ENCODE assay signal across 19 cellular contexts in the genomic region with DNA sequence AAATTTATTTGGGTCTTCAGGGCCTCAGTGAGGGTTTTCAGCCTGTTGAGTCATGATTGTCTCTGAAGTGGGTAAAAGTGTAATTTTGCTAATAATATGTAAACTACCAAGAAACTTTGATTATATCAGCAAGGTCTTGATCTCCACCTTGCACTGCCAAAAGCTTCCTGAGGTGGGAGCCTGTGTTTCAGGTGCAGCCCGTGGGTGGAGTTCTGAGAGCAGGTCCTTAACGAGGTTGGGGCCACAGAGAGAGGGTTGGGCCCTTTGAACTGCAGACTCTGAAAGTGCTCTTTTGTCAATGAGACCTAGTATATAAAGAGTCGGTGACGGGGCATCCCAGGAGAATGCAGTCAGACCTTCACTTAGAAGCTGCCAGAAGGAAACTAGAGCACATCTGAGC.
A peak's percentile ranks its signal among the peaks of the same experiment; 100 is the strongest.
DNase-seq lines count a peak whose midpoint lies in the region; FAIRE-seq and TF ChIP-seq lines count a peak whose summit lies in the region.
"Had no signal": no experiment of that assay in that cellular context is flagged by ENCODE, and none has a peak within 500 bp of the region (broad histone marks: within the 10 kb centered on the region; RNA-seq: fewer than 3 reads in every experiment).

No MANE protein-coding gene starts in this region.

- H2AFZ ChIP-seq in OCI-LY3 (ENCODE audit: low read depth, low read length), result no peak overlapping the region
- no peak overlapping the region for H2AFZ ChIP-seq in H1 (ENCODE audit: low read length)
- H2AFZ ChIP-seq: GM23248 had no signal

- no peak overlapping the region for H4K91ac ChIP-seq in H1 (replicated peaks; ENCODE audit: insufficient read length, low read length)

- no peak overlapping the region for H4K8ac ChIP-seq in H1 (ENCODE audit: extremely low read depth, insufficient read depth, low read length)

- no peak overlapping the region for H4K5ac ChIP-seq in H1 (ENCODE audit: insufficient read length, low read depth, low read length)

- H3K36me3 ChIP-seq in breast epithelium (no peaks in the 10 kb centered on the region), OCI-LY3 (replicated peaks; ENCODE audit: low read depth, low read length) (no peaks in the 10 kb centered on the region), H1 (ENCODE audit: control insufficient read depth in 2 of 4, insufficient read depth in 4 of 4, low read length in 3 of 4) (no peaks in the 10 kb centered on the region)

- H3K9ac ChIP-seq in OCI-LY3 (ENCODE audit: low read length) (no peak overlapping the region), H1 (replicated peaks in 1 of 4; ENCODE audit: extremely low read depth in 1 of 4, low read depth in 3 of 4, low read length in 3 of 4) (no peak overlapping the region)
- H3K9ac ChIP-seq: GM23248 had no signal

- no peaks in the 10 kb centered on the region for H3K9me3 Mint-ChIP-seq in MCF 10A (ENCODE audit: unreplicated experiment)

- TF ChIP-seq RAD21 in H1 (IDR thresholded peaks at IDR 0.05 in 1 of 2, conservative IDR thresholded peaks at IDR 0.05 in 1 of 2; ENCODE audit: low read depth in 2 of 2, low read length in 2 of 2), result peak; percentile 51 to 61; a peak in 3 of 4 replicates

- FAIRE-seq in H1 (lab: Jason Lieb, UNC), result no peak
- FAIRE-seq: D721Med, GM18507 had no signal

- no peak overlapping the region for H2BK20ac ChIP-seq in H1 (ENCODE audit: low read length)

- no peak overlapping the region for H2BK15ac ChIP-seq in H1 (ENCODE audit: low read length)

- no peak overlapping the region for H2BK12ac ChIP-seq in H1 (ENCODE audit: low read depth, low read length)

- H3K36me3 Mint-ChIP-seq in MCF 10A (ENCODE audit: insufficient read depth, unreplicated experiment), result peaks cover 5% of the 10 kb centered on the region
- H3K36me3 Mint-ChIP-seq: CD14-positive monocyte; CD8-positive, alpha-beta T cell had no signal

- H3K4me1 Mint-ChIP-seq in MCF 10A (ENCODE audit: insufficient read depth, unreplicated experiment), result no peaks in the 10 kb centered on the region
- H3K4me1 Mint-ChIP-seq: CD14-positive monocyte had no signal

- H3K79me2 ChIP-seq in OCI-LY3 (ENCODE audit: low read length) (no peaks in the 10 kb centered on the region), H1 (ENCODE audit: control insufficient read depth in 1 of 2, insufficient read depth in 2 of 2, low read length in 2 of 2) (no peaks in the 10 kb centered on the region)

- CTCF ChIA-PET in MCF 10A (lab: Yijun Ruan, JAX) (interaction anchor here (0.6 to 0.8 kb wide), 3 partner anchors 9 to 111 kb away, joined by 3 read pairs; no protein-coding TSS in a partner anchor), H1 (lab: Charles Lee; ENCODE audit: partially characterized antibody) (interaction anchor here (0.7 to 1.1 kb wide), 6 partner anchors 61 to 513 kb away, joined by 3 to 5 read pairs (median 3); no protein-coding TSS in a partner anchor)

- H3K27me3 ChIP-seq in breast epithelium, result no peaks in the 10 kb centered on the region
- H3K27me3 ChIP-seq in OCI-LY3 (ENCODE audit: low read depth, low read length), result no peaks in the 10 kb centered on the region
- no peaks in the 10 kb centered on the region for H3K27me3 ChIP-seq in H1 (replicated peaks in 1 of 4; ENCODE audit: control insufficient read depth in 3 of 4, extremely low read depth in 1 of 4, insufficient read depth in 3 of 4, low read length in 3 of 4)

- H2BK5ac ChIP-seq in H1 (ENCODE audit: low read depth, low read length), result no peak overlapping the region

- no peak overlapping the region for H3K4me2 ChIP-seq in OCI-LY3 (ENCODE audit: low read length)
- H3K4me2 ChIP-seq in H1 (ENCODE audit: insufficient read depth in 1 of 2, low read depth in 2 of 2, low read length in 2 of 2), result no peak overlapping the region

- no peaks in the 10 kb centered on the region for H3K79me1 ChIP-seq in H1 (ENCODE audit: low read depth, low read length)

- no peak overlapping the region for H2BK120ac ChIP-seq in H1 (replicated peaks; ENCODE audit: low read depth, low read length)

- H3K27ac Mint-ChIP-seq in MCF 10A (ENCODE audit: low read depth, unreplicated experiment), result no peak overlapping the region
- H3K27ac Mint-ChIP-seq: CD14-positive monocyte; CD8-positive, alpha-beta T cell; HFFc6 had no signal

- no peaks in the 10 kb centered on the region for H3K23me2 ChIP-seq in H1 (ENCODE audit: low read depth, low read length)

- intact Hi-C loops in MCF 10A (cut with micrococcal nuclease) (no loop called here), breast epithelium (cut with DNase I; ENCODE audit: low total_unique reads) (no loop called here)

- H3K9me3 ChIP-seq in breast epithelium (peaks cover 0 to 10% of the 10 kb centered on the region in 2 donors), OCI-LY3 (ENCODE audit: insufficient read depth, low read length) (no peaks in the 10 kb centered on the region), H1 (ENCODE audit: insufficient read depth in 2 of 2, low read depth in 1 of 2, low read length in 1 of 2) (no peaks in the 10 kb centered on the region)

- 62% methylated on average over 4 of the region's 4 CpGs; no CpG with 5 or more reads in 1 of the 2 experiments for WGBS in H1 (ENCODE audit: extremely low coverage in 1 of 2, insufficient coverage in 1 of 2, insufficient read length in 1 of 2, insufficient replicate concordance in 2 of 2, low coverage in 1 of 2, low lambda C conversion rate in 2 of 2, missing lambda C conversion rate in 1 of 2), 2 experiments

- no peak overlapping the region for H3K4me3 ChIP-seq in breast epithelium
- no peak overlapping the region for H3K4me3 ChIP-seq in OCI-LY3 (ENCODE audit: low read length)
- no peak overlapping the region for H3K4me3 ChIP-seq in H1 (ENCODE audit: extremely low read depth in 1 of 4, insufficient read depth in 2 of 4, low read depth in 3 of 4, low read length in 4 of 4)
- H3K4me3 ChIP-seq: GM23248 had no signal

- BruUV-seq in MCF 10A (replicated peaks; lab: Mats Ljungman, UMichigan), result no TSS peak

- TF ChIP-seq CTCF in MCF 10A (IDR thresholded peaks at IDR 0.05; ENCODE audit: unreplicated experiment) (no peak), breast epithelium (IDR thresholded peaks at IDR 0.05) (no peak), OCI-LY3 (IDR thresholded peaks at IDR 0.05; ENCODE audit: low read depth, low read length) (peak; percentile 29), H1 (IDR thresholded peaks at IDR 0.05; ENCODE audit: control extremely low read depth in 1 of 3, insufficient read depth in 1 of 3, low read depth in 1 of 3, low read length in 3 of 3) (peak; percentile 21 to 43 (median 38))

- DNase-seq in MCF 10A (ENCODE audit: unreplicated experiment), result peak; percentile 5
- no peak for DNase-seq in breast epithelium (ENCODE audit: low spot score in 2 of 2)
- no peak for DNase-seq in H1 (ENCODE audit: low read depth in 1 of 2, low spot score in 2 of 2)
- DNase-seq in activated gamma-delta T cell treated with Interleukin-2 at 50 U/mL for 16 hours, result no peak
- DNase-seq in substantia nigra (lab: John Stamatoyannopoulos, UW), result no peak
- no peak for DNase-seq in activated CD4-positive, alpha-beta T cell treated with anti-CD3 and anti-CD28 coated beads for 48 hours
- DNase-seq: CD8-positive, alpha-beta T cell; COR-L47; DMS153; DMS79 treated with DMSO at 0.1 percent for 48 hours; GDM1; GM23248; HCEC 1CT; HFFc6 had no signal

- no peak overlapping the region for H3K56ac ChIP-seq in H1 (replicated peaks; ENCODE audit: insufficient read length, low read depth, low read length)

- no peaks in the 10 kb centered on the region for H3K27me3 Mint-ChIP-seq in MCF 10A (ENCODE audit: insufficient read depth, unreplicated experiment)

- POLR2A ChIA-PET in MCF 10A (lab: Yijun Ruan, JAX) (interaction anchor here (2.0 kb wide), 1 partner anchor 11 kb away, joined by 5 read pairs; no protein-coding TSS in a partner anchor), H1 (lab: Charles Lee; ENCODE audit: partially characterized antibody) (no interaction called here)

- TF ChIP-seq POLR2A in breast epithelium (IDR thresholded peaks at IDR 0.05) (no peak), H1 (IDR thresholded peaks at IDR 0.05; ENCODE audit: control extremely low read depth in 1 of 2, low read depth in 2 of 2, low read length in 2 of 2) (no peak)

- TF ChIP-seq EP300 in H1 (IDR thresholded peaks at IDR 0.05; ENCODE audit: borderline replicate concordance in 1 of 2, low read depth in 2 of 2, low read length in 2 of 2), result no peak

- no peak overlapping the region for H3K4ac ChIP-seq in H1 (replicated peaks; ENCODE audit: insufficient read length, low read depth, low read length)

- H4K20me1 ChIP-seq in OCI-LY3 (ENCODE audit: insufficient read depth, low read length) (no peaks in the 10 kb centered on the region), H1 (replicated peaks in 1 of 2; ENCODE audit: control insufficient read depth in 1 of 2, insufficient read depth in 2 of 2, low read length in 2 of 2) (no peaks in the 10 kb centered on the region)

- H3K4me1 ChIP-seq in breast epithelium (no peaks in the 10 kb centered on the region), OCI-LY3 (ENCODE audit: low read length) (peaks cover 12% of the 10 kb centered on the region), H1 (replicated peaks in 1 of 4; ENCODE audit: control insufficient read depth in 3 of 4, insufficient read depth in 4 of 4, low read length in 3 of 4) (no peaks in the 10 kb centered on the region)

- no peak overlapping the region for H2AK5ac ChIP-seq in H1 (ENCODE audit: low read depth, low read length)

- H3K14ac ChIP-seq in H1 (ENCODE audit: insufficient read length), result no peak overlapping the region

- H3K4me3 Mint-ChIP-seq in MCF 10A (ENCODE audit: unreplicated experiment), result no peak overlapping the region
- H3K4me3 Mint-ChIP-seq: CD14-positive monocyte; CD8-positive, alpha-beta T cell; HFFc6 had no signal

- H3K27ac ChIP-seq in breast epithelium, result no peak overlapping the region
- no peak overlapping the region; the same call in 1 of the 2 replicates for H3K27ac ChIP-seq in OCI-LY3 (ENCODE audit: low read length)
- H3K27ac ChIP-seq in H1 (ENCODE audit: low read depth, low read length), result no peak overlapping the region
- H3K27ac ChIP-seq in substantia nigra (ENCODE audit: low read depth, low read length, poor library complexity, severe bottlenecking), result no peak overlapping the region
- H3K27ac ChIP-seq: 22Rv1, GM23248 had no signal

- H3K18ac ChIP-seq in H1 (ENCODE audit: extremely low read depth, low read length), result no peak overlapping the region

- H3K23ac ChIP-seq in H1 (ENCODE audit: insufficient read length), result no peak overlapping the region

TF ChIP-seq in H1, 55 proteins besides CTCF, POLR2A, EP300 and RAD21 (continues in another document):
- TF ChIP-seq POU5F1 (IDR thresholded peaks at IDR 0.05; ENCODE audit: low read depth, low read length), result no peak
- TF ChIP-seq, protein P1, sequence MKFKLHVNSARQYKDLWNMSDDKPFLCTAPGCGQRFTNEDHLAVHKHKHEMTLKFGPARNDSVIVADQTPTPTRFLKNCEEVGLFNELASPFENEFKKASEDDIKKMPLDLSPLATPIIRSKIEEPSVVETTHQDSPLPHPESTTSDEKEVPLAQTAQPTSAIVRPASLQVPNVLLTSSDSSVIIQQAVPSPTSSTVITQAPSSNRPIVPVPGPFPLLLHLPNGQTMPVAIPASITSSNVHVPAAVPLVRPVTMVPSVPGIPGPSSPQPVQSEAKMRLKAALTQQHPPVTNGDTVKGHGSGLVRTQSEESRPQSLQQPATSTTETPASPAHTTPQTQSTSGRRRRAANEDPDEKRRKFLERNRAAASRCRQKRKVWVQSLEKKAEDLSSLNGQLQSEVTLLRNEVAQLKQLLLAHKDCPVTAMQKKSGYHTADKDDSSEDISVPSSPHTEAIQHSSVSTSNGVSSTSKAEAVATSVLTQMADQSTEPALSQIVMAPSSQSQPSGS (IDR thresholded peaks at IDR 0.05; ENCODE audit: low read length), result no peak

Comparison
In these comparisons a context has a peak if more than half of its experiments do, and no peak if none do; other contexts are left out.
1. CTCF ChIP-seq: peak in OCI-LY3 (single experiment) and H1 (3 of 3); none in MCF 10A (single experiment) and breast epithelium (0 of 3).